Comparison of ENCODE assay signal across 10 cellular contexts in genomic region chr10:12113627-12114026, GRCh38.
"Had no signal": no experiment of that assay in that cellular context is flagged by ENCODE, and none has a peak within 500 bp of the region (broad histone marks: within the 10 kb centered on the region; RNA-seq: fewer than 3 reads in every experiment).

No MANE protein-coding gene starts in this region.

- H3K27me3 Mint-ChIP-seq: central memory CD8-positive, alpha-beta T cell had no signal

- H2AFZ ChIP-seq: parathyroid adenoma had no signal

- H3K4me1 Mint-ChIP-seq: endodermal cell had no signal

- H3K4me3 Mint-ChIP-seq: central memory CD8-positive, alpha-beta T cell; endodermal cell had no signal

- H3K9ac ChIP-seq: parathyroid adenoma had no signal

- H3K4me1 ChIP-seq: adrenal gland, body of pancreas, parathyroid adenoma, tibial nerve, vagina had no signal

- H3K4me3 ChIP-seq: adrenal gland, body of pancreas, SK-N-MC, tibial nerve, vagina had no signal

- H3K9me3 ChIP-seq: adrenal gland, body of pancreas, tibial nerve, vagina had no signal

- ATAC-seq: body of pancreas had no signal

- DNase-seq: activated CD8-positive, alpha-beta memory T cell treated with anti-CD3 and anti-CD28 coated beads for 24 hours; activated effector memory CD4-positive, alpha-beta T cell treated with anti-CD3 and anti-CD28 coated beads, Interleukin-2, amount 50 U/mL, for 16 hours; adrenal gland; body of pancreas; endodermal cell had no signal

- H3K27ac ChIP-seq: adrenal gland, body of pancreas, parathyroid adenoma, SK-N-MC, tibial nerve, vagina had no signal

- H3K79me2 ChIP-seq: parathyroid adenoma had no signal

- H3K27ac Mint-ChIP-seq: endodermal cell had no signal

- H3K27me3 ChIP-seq: adrenal gland, body of pancreas, tibial nerve, vagina had no signal

- H3K9me3 Mint-ChIP-seq: central memory CD8-positive, alpha-beta T cell had no signal
